In the genomic region with DNA sequence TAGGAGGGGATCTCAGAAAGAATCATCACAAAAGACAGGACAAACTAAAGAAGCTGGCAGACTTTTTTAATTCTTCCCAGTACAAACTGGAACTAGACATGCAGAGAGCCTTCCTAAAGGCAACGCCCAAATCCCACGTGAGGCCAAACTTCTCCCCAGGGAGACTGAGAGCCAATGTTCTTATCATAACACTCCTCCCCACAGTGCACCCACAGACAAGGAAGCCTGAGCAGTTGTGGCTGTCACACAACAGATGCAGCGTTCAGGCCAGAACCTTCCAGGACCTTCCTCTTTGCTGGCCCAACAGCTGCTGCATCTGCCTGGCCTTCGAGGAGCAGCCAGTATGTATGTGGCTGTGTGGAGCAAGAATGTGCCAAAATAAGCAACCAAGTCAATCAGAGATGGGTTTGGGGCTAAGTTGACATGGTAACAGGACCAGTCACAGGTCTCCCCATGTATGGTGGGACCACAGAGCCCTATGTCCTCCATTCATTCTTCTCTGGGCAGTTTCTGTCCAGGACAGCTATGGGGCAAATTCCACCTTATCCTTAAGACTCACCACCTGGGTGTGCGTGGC, we compare ENCODE assay signal across 8 cellular contexts. TPM values are rescaled to one million over a fixed set of nuclear protein-coding genes. Genes with fewer than 3 reads are reported as not detected.
DNase-seq lines count a peak whose midpoint lies in the region; ATAC-seq and TF ChIP-seq lines count a peak whose summit lies in the region.

No MANE protein-coding gene starts in this region.

- H3K36me3 Mint-ChIP-seq in Caco-2 (ENCODE audit: insufficient read depth, unreplicated experiment) (peaks cover 6% of the 10 kb centered on the region), IgD-negative memory B cell (no peaks in the 10 kb centered on the region)
- H3K36me3 Mint-ChIP-seq in central memory CD8-positive, alpha-beta T cell (ENCODE audit: insufficient read depth) = no peaks in the 10 kb centered on the region
- no peaks in the 10 kb centered on the region for H3K36me3 Mint-ChIP-seq in natural killer cell treated with Interleukin-12 subunit alpha and Interleukin-12 subunit beta and Interleukin-15 and Interleukin-18, amount 100 ng/mL, for 72 hours

- DNase-seq in Caco-2 (no peak), SIG-M5 treated with dmso at 0.1 percent for 504 hours (lab: John Stamatoyannopoulos, UW; ENCODE audit: unreplicated experiment) (no peak), cerebellar cortex (ENCODE audit: low spot score) (no peak), COLO668 (lab: John Stamatoyannopoulos, UW; ENCODE audit: unreplicated experiment) (no peak), DMS53 treated with DMSO at 0.1 percent for 48 hours (lab: John Stamatoyannopoulos, UW; ENCODE audit: unreplicated experiment) (no peak)
- DNase-seq in central memory CD8-positive, alpha-beta T cell (ENCODE audit: low spot score in 2 of 2) = no peak
- DNase-seq in natural killer cell treated with Interleukin-12 subunit alpha and Interleukin-12 subunit beta and Interleukin-15 and Interleukin-18, amount 100 ng/mL, for 72 hours (ENCODE audit: low spot score) = no peak

- H3K27me3 ChIP-seq in Caco-2 (replicated peaks; ENCODE audit: control insufficient read depth, insufficient read depth, low read length) = no peaks in the 10 kb centered on the region

- H3K4me3 Mint-ChIP-seq in Caco-2 (ENCODE audit: unreplicated experiment) (no peak overlapping the region), IgD-negative memory B cell (peak overlapping the region; percentile 62 to 85 (median 72))
- peak overlapping the region; percentile 66 for H3K4me3 Mint-ChIP-seq in central memory CD8-positive, alpha-beta T cell
- H3K4me3 Mint-ChIP-seq in natural killer cell treated with Interleukin-12 subunit alpha and Interleukin-12 subunit beta and Interleukin-15 and Interleukin-18, amount 100 ng/mL, for 72 hours = peak overlapping the region; percentile 67

- BruUV-seq in Caco-2 (replicated peaks; lab: Mats Ljungman, UMichigan) = no TSS peak

- H3K4me1 Mint-ChIP-seq in Caco-2 (ENCODE audit: low read depth, unreplicated experiment) (peaks cover 18% of the 10 kb centered on the region), IgD-negative memory B cell (peaks cover 53 to 59% (median 58%) of the 10 kb centered on the region in 3 donors)
- H3K4me1 Mint-ChIP-seq in central memory CD8-positive, alpha-beta T cell = peaks cover 64% of the 10 kb centered on the region
- H3K4me1 Mint-ChIP-seq in natural killer cell treated with Interleukin-12 subunit alpha and Interleukin-12 subunit beta and Interleukin-15 and Interleukin-18, amount 100 ng/mL, for 72 hours (ENCODE audit: low read depth in 2 of 2) = peaks cover 53 to 58% of the 10 kb centered on the region in 2 donors

- no peak for ATAC-seq in central memory CD8-positive, alpha-beta T cell (replicated peaks; ENCODE audit: extremely low read depth, poor library complexity, severe bottlenecking)
- ATAC-seq in natural killer cell treated with Interleukin-12 subunit alpha and Interleukin-12 subunit beta and Interleukin-15 and Interleukin-18, amount 100 ng/mL, for 72 hours = no peak

- no peaks in the 10 kb centered on the region for H3K9me3 Mint-ChIP-seq in Caco-2 (ENCODE audit: unreplicated experiment)
- no peaks in the 10 kb centered on the region for H3K9me3 Mint-ChIP-seq in IgD-negative memory B cell
- no peaks in the 10 kb centered on the region for H3K9me3 Mint-ChIP-seq in central memory CD8-positive, alpha-beta T cell
- no peaks in the 10 kb centered on the region for H3K9me3 Mint-ChIP-seq in natural killer cell treated with Interleukin-12 subunit alpha and Interleukin-12 subunit beta and Interleukin-15 and Interleukin-18, amount 100 ng/mL, for 72 hours

- peaks cover 6% of the 10 kb centered on the region; the same call in 1 of the 2 replicates for H3K4me1 ChIP-seq in Caco-2

- H3K36me3 ChIP-seq in Caco-2 (ENCODE audit: control insufficient read depth, insufficient read depth, low read length) = no peaks in the 10 kb centered on the region

- H3K9me3 ChIP-seq in Caco-2 = no peaks in the 10 kb centered on the region

- H3K27me3 Mint-ChIP-seq in Caco-2 (ENCODE audit: insufficient read depth, unreplicated experiment) = no peaks in the 10 kb centered on the region
- H3K27me3 Mint-ChIP-seq in IgD-negative memory B cell = peaks cover 1% of the 10 kb centered on the region
- H3K27me3 Mint-ChIP-seq in central memory CD8-positive, alpha-beta T cell = no peaks in the 10 kb centered on the region
- H3K27me3 Mint-ChIP-seq in natural killer cell treated with Interleukin-12 subunit alpha and Interleukin-12 subunit beta and Interleukin-15 and Interleukin-18, amount 100 ng/mL, for 72 hours = no peaks in the 10 kb centered on the region

- POLR2A ChIA-PET in Caco-2 (lab: Charles Lee) = no interaction called here

- intact Hi-C loops in Caco-2 (cut with micrococcal nuclease; ENCODE audit: unreplicated experiment) = no loop called here

- peak overlapping the region; percentile 55 for H3K27ac Mint-ChIP-seq in Caco-2 (ENCODE audit: unreplicated experiment)
- peak overlapping the region; percentile 84 to 98 (median 91) for H3K27ac Mint-ChIP-seq in IgD-negative memory B cell
- H3K27ac Mint-ChIP-seq in central memory CD8-positive, alpha-beta T cell (ENCODE audit: low read depth) = peak overlapping the region; percentile 88
- H3K27ac Mint-ChIP-seq in natural killer cell treated with Interleukin-12 subunit alpha and Interleukin-12 subunit beta and Interleukin-15 and Interleukin-18, amount 100 ng/mL, for 72 hours = peak overlapping the region; percentile 67 to 83

- CTCF ChIA-PET in Caco-2 (lab: Charles Lee) = no interaction called here

- no peak for TF ChIP-seq CTCF in Caco-2 (IDR thresholded peaks at IDR 0.05; ENCODE audit: insufficient read depth in 1 of 2, low read depth in 1 of 2, low read length in 1 of 2, severe bottlenecking in 1 of 2, unreplicated experiment in 1 of 2)

- no peak overlapping the region for H3K4me3 ChIP-seq in Caco-2 (ENCODE audit: low read depth, low read length)

RNA-seq across cellular contexts. Expression of a gene that starts 34.9 kb away (rescaled TPM):
- total RNA-seq in Caco-2 (2022) = 39.9 and 44.7 TPM in 2 replicates
- polyA plus RNA-seq in IgD-negative memory B cell = 66.5 TPM
- total RNA-seq in natural killer cell treated with Interleukin-12 subunit alpha and Interleukin-12 subunit beta and Interleukin-15 and Interleukin-18, amount 100 ng/mL, for 72 hours = 10 to 100 TPM; 39.1 to 47.3 TPM
